ENCODE assay signal across 8 cellular contexts in the genomic region with DNA sequence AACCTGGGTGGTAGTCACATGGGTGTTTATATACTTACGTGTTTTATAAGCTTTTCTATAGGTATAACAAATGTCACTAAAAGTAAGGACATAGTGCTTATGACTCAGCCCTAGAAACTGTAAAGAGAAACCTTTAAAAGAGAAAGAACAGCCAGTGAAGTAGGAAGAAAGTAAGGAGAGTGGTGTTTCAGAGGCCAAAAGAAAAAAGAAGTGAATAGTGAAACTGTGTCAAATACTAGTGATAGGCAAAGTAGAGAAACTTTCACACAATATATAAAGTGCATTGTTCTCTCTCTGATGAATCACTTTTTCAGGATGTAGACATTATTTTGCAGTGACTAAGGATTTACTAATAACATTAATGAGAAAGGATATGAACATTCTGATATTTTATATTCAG.
DNase-seq lines count a peak whose midpoint lies in the region; ATAC-seq and TF ChIP-seq lines count a peak whose summit lies in the region.

No MANE protein-coding gene starts in this region.

- POLR2A ChIA-PET in activated CD8-positive, alpha-beta T cell treated with anti-CD3 and anti-CD28 coated beads, Interleukin-2, amount 10 ng/mL, durations not matched to agents 7 days and 5 days (lab: Charles Lee) = no interaction called here

- ATAC-seq in activated CD8-positive, alpha-beta memory T cell treated with anti-CD3 and anti-CD28 coated beads, Interleukin-2, amount 10 ng/mL, durations not matched to agents 7 days and 5 days = peak; percentile 65
- ATAC-seq in HG03045 (IDR thresholded peaks at IDR 0.05; ENCODE audit: unreplicated experiment) (peak; percentile 68), Right ventricle myocardium inferior (no peak)
- peak; percentile 36 for ATAC-seq in activated CD8-positive, alpha-beta T cell treated with anti-CD3 and anti-CD28 coated beads, Interleukin-2, amount 10 ng/mL, durations not matched to agents 7 days and 5 days

- no peak overlapping the region for H3K4me3 ChIP-seq in smooth muscle cell
- no peak overlapping the region for H3K4me3 ChIP-seq in endodermal cell (ENCODE audit: low read length)

- H3K36me3 Mint-ChIP-seq in activated CD8-positive, alpha-beta memory T cell treated with anti-CD3 and anti-CD28 coated beads, Interleukin-2, amount 10 ng/mL, durations not matched to agents 7 days and 5 days = peaks cover 61% of the 10 kb centered on the region
- H3K36me3 Mint-ChIP-seq in activated CD8-positive, alpha-beta T cell treated with anti-CD3 and anti-CD28 coated beads, Interleukin-2, amount 10 ng/mL, durations not matched to agents 7 days and 5 days (ENCODE audit: low read depth) = peaks cover 49% of the 10 kb centered on the region
- peaks cover 22% of the 10 kb centered on the region for H3K36me3 Mint-ChIP-seq in endodermal cell (ENCODE audit: low read depth)

- TF ChIP-seq CTCF in smooth muscle cell (IDR thresholded peaks at IDR 0.05; ENCODE audit: borderline replicate concordance, insufficient read depth, poor library complexity, severe bottlenecking) = no peak
- TF ChIP-seq CTCF in endodermal cell (conservative IDR thresholded peaks at IDR 0.05) = no peak

- H3K79me2 ChIP-seq in smooth muscle cell (ENCODE audit: low read depth) = peaks cover 11% of the 10 kb centered on the region

- H2AFZ ChIP-seq in smooth muscle cell (ENCODE audit: low read depth) = no peak overlapping the region

- H3K27ac ChIP-seq in smooth muscle cell (ENCODE audit: low read depth) = peak overlapping the region; percentile 31
- H3K27ac ChIP-seq in endodermal cell (ENCODE audit: low read depth, low read length) = no peak overlapping the region

- no peaks in the 10 kb centered on the region for H3K27me3 Mint-ChIP-seq in activated CD8-positive, alpha-beta memory T cell treated with anti-CD3 and anti-CD28 coated beads, Interleukin-2, amount 10 ng/mL, durations not matched to agents 7 days and 5 days
- H3K27me3 Mint-ChIP-seq in activated CD8-positive, alpha-beta T cell treated with anti-CD3 and anti-CD28 coated beads, Interleukin-2, amount 10 ng/mL, durations not matched to agents 7 days and 5 days (ENCODE audit: low read depth) = no peaks in the 10 kb centered on the region
- no peaks in the 10 kb centered on the region for H3K27me3 Mint-ChIP-seq in endodermal cell (ENCODE audit: insufficient read depth)

- DNase-seq in activated CD8-positive, alpha-beta memory T cell treated with anti-CD3 and anti-CD28 coated beads, Interleukin-2, amount 10 ng/mL, durations not matched to agents 7 days and 5 days = no peak
- no peak for DNase-seq in activated CD8-positive, alpha-beta memory T cell treated with anti-CD3 and anti-CD28 coated beads for 24 hours
- no peak for DNase-seq in activated CD8-positive, alpha-beta T cell treated with anti-CD3 and anti-CD28 coated beads, Interleukin-2, amount 10 ng/mL, durations not matched to agents 7 days and 5 days
- DNase-seq in smooth muscle cell (lab: John Stamatoyannopoulos, UW; ENCODE audit: unreplicated experiment) (no peak), Right ventricle myocardium inferior (ENCODE audit: missing footprints) (no peak), DMS79 (lab: John Stamatoyannopoulos, UW) (no peak), endodermal cell (no peak)

- H3K27ac Mint-ChIP-seq in activated CD8-positive, alpha-beta memory T cell treated with anti-CD3 and anti-CD28 coated beads, Interleukin-2, amount 10 ng/mL, durations not matched to agents 7 days and 5 days = peak overlapping the region; percentile 6
- H3K27ac Mint-ChIP-seq in activated CD8-positive, alpha-beta T cell treated with anti-CD3 and anti-CD28 coated beads, Interleukin-2, amount 10 ng/mL, durations not matched to agents 7 days and 5 days = no peak overlapping the region
- H3K27ac Mint-ChIP-seq in endodermal cell = no peak overlapping the region

- H3K4me2 ChIP-seq in smooth muscle cell = no peak overlapping the region

- CTCF ChIA-PET in activated CD8-positive, alpha-beta memory T cell treated with anti-CD3 and anti-CD28 coated beads, Interleukin-2, amount 10 ng/mL, durations not matched to agents 7 days and 5 days (lab: Charles Lee) = no interaction called here
- CTCF ChIA-PET in activated CD8-positive, alpha-beta T cell treated with anti-CD3 and anti-CD28 coated beads, Interleukin-2, amount 10 ng/mL, durations not matched to agents 7 days and 5 days (lab: Charles Lee) = interaction anchor here (1.2 kb wide), 1 partner anchor 653 kb away, joined by 3 read pairs; no protein-coding TSS in a partner anchor

- H3K4me1 Mint-ChIP-seq in activated CD8-positive, alpha-beta memory T cell treated with anti-CD3 and anti-CD28 coated beads, Interleukin-2, amount 10 ng/mL, durations not matched to agents 7 days and 5 days = peaks cover 15% of the 10 kb centered on the region
- H3K4me1 Mint-ChIP-seq in activated CD8-positive, alpha-beta T cell treated with anti-CD3 and anti-CD28 coated beads, Interleukin-2, amount 10 ng/mL, durations not matched to agents 7 days and 5 days (ENCODE audit: low read depth) = peaks cover 16% of the 10 kb centered on the region
- no peaks in the 10 kb centered on the region for H3K4me1 Mint-ChIP-seq in endodermal cell

- H3K9ac ChIP-seq in smooth muscle cell (ENCODE audit: low read depth) (no peak overlapping the region), endodermal cell (ENCODE audit: extremely low read depth, low read length, poor library complexity, severe bottlenecking) (no peak overlapping the region)

- H3K9me3 ChIP-seq in smooth muscle cell (replicated peaks; ENCODE audit: low read depth) (no peaks in the 10 kb centered on the region), endodermal cell (ENCODE audit: control insufficient read depth, low read length) (no peaks in the 10 kb centered on the region)

- no peak overlapping the region for H3K4me3 Mint-ChIP-seq in activated CD8-positive, alpha-beta memory T cell treated with anti-CD3 and anti-CD28 coated beads, Interleukin-2, amount 10 ng/mL, durations not matched to agents 7 days and 5 days
- no peak overlapping the region for H3K4me3 Mint-ChIP-seq in activated CD8-positive, alpha-beta T cell treated with anti-CD3 and anti-CD28 coated beads, Interleukin-2, amount 10 ng/mL, durations not matched to agents 7 days and 5 days
- H3K4me3 Mint-ChIP-seq in endodermal cell = no peak overlapping the region

- H3K36me3 ChIP-seq in smooth muscle cell (ENCODE audit: low read depth) (peaks cover 6% of the 10 kb centered on the region), endodermal cell (ENCODE audit: control insufficient read depth, insufficient read depth, low read length) (peaks cover 38% of the 10 kb centered on the region)

- no peaks in the 10 kb centered on the region for H3K9me3 Mint-ChIP-seq in activated CD8-positive, alpha-beta memory T cell treated with anti-CD3 and anti-CD28 coated beads, Interleukin-2, amount 10 ng/mL, durations not matched to agents 7 days and 5 days (ENCODE audit: low read depth)
- H3K9me3 Mint-ChIP-seq in activated CD8-positive, alpha-beta T cell treated with anti-CD3 and anti-CD28 coated beads, Interleukin-2, amount 10 ng/mL, durations not matched to agents 7 days and 5 days (ENCODE audit: insufficient read depth) = no peaks in the 10 kb centered on the region
- H3K9me3 Mint-ChIP-seq in endodermal cell = no peaks in the 10 kb centered on the region

- H3K27me3 ChIP-seq in smooth muscle cell (ENCODE audit: low read depth) (no peaks in the 10 kb centered on the region), endodermal cell (ENCODE audit: control insufficient read depth, insufficient read depth, low read length, poor library complexity, severe bottlenecking) (no peaks in the 10 kb centered on the region)

- H3F3A ChIP-seq in smooth muscle cell (ENCODE audit: low read depth) = no peaks in the 10 kb centered on the region

- intact Hi-C loops in Right ventricle myocardium inferior (cut with DNase I) = no loop called here

- no peaks in the 10 kb centered on the region for H3K4me1 ChIP-seq in smooth muscle cell (ENCODE audit: low read depth)
- H3K4me1 ChIP-seq in endodermal cell (ENCODE audit: control insufficient read depth, insufficient read depth, low read length) = no peaks in the 10 kb centered on the region

- 88% methylated on average over 1 of the region's 1 CpG for WGBS in smooth muscle cell (ENCODE audit: low lambda C conversion rate)
- WGBS in endodermal cell (ENCODE audit: insufficient coverage in 1 of 2, insufficient read length in 1 of 2), 2 experiments = 78% methylated on average over 1 of the region's 1 CpG; no CpG with 5 or more reads in 1 of the 2 experiments

- H4K20me1 ChIP-seq in smooth muscle cell (ENCODE audit: low read depth) = peaks cover 28% of the 10 kb centered on the region
